Comparison of ENCODE assay signal across 15 cellular contexts in genomic region chr11:67195971-67196418, GRCh38.
A peak's percentile ranks its signal among the peaks of the same experiment; 100 is the strongest.
DNase-seq lines count a peak whose midpoint lies in the region; ATAC-seq and TF ChIP-seq lines count a peak whose summit lies in the region.
"Had no signal": no experiment of that assay in that cellular context is flagged by ENCODE, and none has a peak within 500 bp of the region (broad histone marks: within the 10 kb centered on the region; RNA-seq: fewer than 3 reads in every experiment).

No MANE protein-coding gene starts in this region.

- ATAC-seq in HG03159 (IDR thresholded peaks at IDR 0.05; ENCODE audit: unreplicated experiment), result no peak

- peak; percentile 78 for DNase-seq in AG08395 (ENCODE audit: low spot score)
- DNase-seq in HFF-Myc (ENCODE audit: extremely low read depth, low read depth), result peak; percentile 61
- peak; percentile 79 for DNase-seq in SIG-M5 treated with dmso at 0.1 percent for 504 hours (lab: John Stamatoyannopoulos, UW; ENCODE audit: unreplicated experiment)
- peak; percentile 33 for DNase-seq in iris pigment epithelial cell (ENCODE audit: low read depth)
- DNase-seq in germinal center (ENCODE audit: low spot score), result no peak
- DNase-seq in NCI-H446 (lab: John Stamatoyannopoulos, UW), result no peak
- DNase-seq in kidney tubule cell (ENCODE audit: low spot score), result no peak
- DNase-seq: activated CD4-positive, alpha-beta T cell treated with anti-CD3 and anti-CD28 coated beads for 48 hours; activated naive CD4-positive, alpha-beta T cell treated with anti-CD3 and anti-CD28 coated beads, Interleukin-2, amount 50 U/mL, for 16 hours; CD4-positive, CD25-positive, alpha-beta regulatory T cell; kidney glomerular epithelial cell; NCI-H1417; RPMI8226 had no signal

- TF ChIP-seq CTCF in HFF-Myc (IDR thresholded peaks at IDR 0.05; ENCODE audit: low read depth, low read length, missing control alignments), result no peak

- no peak overlapping the region for H3K4me3 ChIP-seq in HFF-Myc (replicated peaks; ENCODE audit: low read depth, low read length)
- H3K4me3 ChIP-seq: prostate gland had no signal

Comparison
In these comparisons a context has a peak if more than half of its experiments do, and no peak if none do; other contexts are left out.
1. DNase-seq: peak in AG08395 (single experiment), HFF-Myc (single experiment), SIG-M5 treated with dmso at 0.1 percent for 504 hours (single experiment) and iris pigment epithelial cell (single experiment); none in germinal center (single experiment), NCI-H446 (0 of 2) and kidney tubule cell (single experiment).